22 cellular contexts compared by ENCODE assay signal in genomic region chr12:74393265-74393664, GRCh38.
DNase-seq lines count a peak whose midpoint lies in the region; ATAC-seq, FAIRE-seq and TF ChIP-seq lines count a peak whose summit lies in the region.
"Had no signal": no experiment of that assay in that cellular context is flagged by ENCODE, and none has a peak within 500 bp of the region (broad histone marks: within the 10 kb centered on the region; RNA-seq: fewer than 3 reads in every experiment).

No MANE protein-coding gene starts in this region.

- H3K27ac ChIP-seq in A549 (peak overlapping the region; percentile 13 to 41; a peak in 2 of 6 replicates), HEK293 (ENCODE audit: extremely low read depth, low read depth, low read length) (no peak overlapping the region), RWPE2 (ENCODE audit: poor library complexity, severe bottlenecking) (no peak overlapping the region), epithelial cell of prostate (no peak overlapping the region), lower lobe of right lung (no peak overlapping the region)

- H3K4me1 ChIP-seq in A549, result peaks cover 18% of the 10 kb centered on the region
- H3K4me1 ChIP-seq in HEK293 (ENCODE audit: control insufficient read depth, insufficient read depth, low read length), result no peaks in the 10 kb centered on the region
- H3K4me1 ChIP-seq in RWPE2 (ENCODE audit: insufficient read depth, poor library complexity, severe bottlenecking), result no peaks in the 10 kb centered on the region
- no peaks in the 10 kb centered on the region for H3K4me1 ChIP-seq in lower lobe of right lung

- H3K36me3 ChIP-seq in HEK293 (ENCODE audit: control insufficient read depth in 2 of 2, insufficient read depth in 1 of 2, low read length in 2 of 2) (no peaks in the 10 kb centered on the region), RWPE2 (ENCODE audit: low read depth) (no peaks in the 10 kb centered on the region), lower lobe of right lung (no peaks in the 10 kb centered on the region)

- CTCF ChIA-PET in A549 (lab: Yijun Ruan, JAX) (no interaction called here), HEK293 (lab: Yijun Ruan, JAX) (no interaction called here)
- CTCF ChIA-PET in activated CD8-positive, alpha-beta T cell treated with anti-CD3 and anti-CD28 coated beads, Interleukin-2, amount 10 ng/mL, durations not matched to agents 7 days and 5 days (lab: Charles Lee), result no interaction called here

- no peaks in the 10 kb centered on the region for H3K27me3 Mint-ChIP-seq in activated CD8-positive, alpha-beta T cell treated with anti-CD3 and anti-CD28 coated beads, Interleukin-2, amount 10 ng/mL, durations not matched to agents 7 days and 5 days (ENCODE audit: low read depth)

- ATAC-seq in A549, result peak; percentile 50 to 59; a peak in 4 of 6 replicates
- peak; percentile 73 for ATAC-seq in RWPE2 (ENCODE audit: low read depth)
- no peak for ATAC-seq in lower lobe of right lung
- ATAC-seq in activated CD8-positive, alpha-beta T cell treated with anti-CD3 and anti-CD28 coated beads, Interleukin-2, amount 10 ng/mL, durations not matched to agents 7 days and 5 days, result no peak

- H3K27me3 ChIP-seq in RWPE2 (ENCODE audit: insufficient read depth, poor library complexity, severe bottlenecking) (no peaks in the 10 kb centered on the region), lower lobe of right lung (ENCODE audit: low read depth) (no peaks in the 10 kb centered on the region)

- H3K27ac Mint-ChIP-seq in activated CD8-positive, alpha-beta T cell treated with anti-CD3 and anti-CD28 coated beads, Interleukin-2, amount 10 ng/mL, durations not matched to agents 7 days and 5 days, result no peak overlapping the region
- H3K27ac Mint-ChIP-seq: CD8-positive, alpha-beta memory T cell had no signal

- WGBS in A549 (ENCODE audit: missing lambda C conversion rate), result 8% methylated on average over 4 of the region's 4 CpGs

- intact Hi-C loops in lower lobe of right lung (cut with DNase I), result no loop called here

- H3K36me3 Mint-ChIP-seq in activated CD8-positive, alpha-beta T cell treated with anti-CD3 and anti-CD28 coated beads, Interleukin-2, amount 10 ng/mL, durations not matched to agents 7 days and 5 days (ENCODE audit: low read depth), result no peaks in the 10 kb centered on the region
- H3K36me3 Mint-ChIP-seq: CD8-positive, alpha-beta memory T cell had no signal

- no peak for TF ChIP-seq POLR2A in A549 (IDR thresholded peaks at IDR 0.05; ENCODE audit: low read length)

- H3K4me3 Mint-ChIP-seq in activated CD8-positive, alpha-beta T cell treated with anti-CD3 and anti-CD28 coated beads, Interleukin-2, amount 10 ng/mL, durations not matched to agents 7 days and 5 days, result no peak overlapping the region
- H3K4me3 Mint-ChIP-seq: CD8-positive, alpha-beta memory T cell had no signal

- H3K9me3 Mint-ChIP-seq in activated CD8-positive, alpha-beta T cell treated with anti-CD3 and anti-CD28 coated beads, Interleukin-2, amount 10 ng/mL, durations not matched to agents 7 days and 5 days (ENCODE audit: insufficient read depth), result no peaks in the 10 kb centered on the region

- POLR2A ChIA-PET in A549 (lab: Yijun Ruan, JAX) (no interaction called here), HEK293 (lab: Yijun Ruan, JAX) (no interaction called here)
- POLR2A ChIA-PET in activated CD8-positive, alpha-beta T cell treated with anti-CD3 and anti-CD28 coated beads, Interleukin-2, amount 10 ng/mL, durations not matched to agents 7 days and 5 days (lab: Charles Lee), result no interaction called here

- H3K4me2 ChIP-seq in A549, result peak overlapping the region; percentile 35
- H3K4me2 ChIP-seq: SK-N-SH had no signal

- no peak for TF ChIP-seq EP300 in A549 (IDR thresholded peaks at IDR 0.05)

- H3K4me1 Mint-ChIP-seq in activated CD8-positive, alpha-beta T cell treated with anti-CD3 and anti-CD28 coated beads, Interleukin-2, amount 10 ng/mL, durations not matched to agents 7 days and 5 days (ENCODE audit: low read depth), result no peaks in the 10 kb centered on the region
- H3K4me1 Mint-ChIP-seq: CD8-positive, alpha-beta memory T cell had no signal

- no peak for TF ChIP-seq CTCF in A549 (IDR thresholded peaks at IDR 0.05)
- no peak for TF ChIP-seq CTCF in HEK293 (tag by site-specific recombination; IDR thresholded peaks at IDR 0.05)
- no peak for TF ChIP-seq CTCF in RWPE2 (IDR thresholded peaks at IDR 0.05; ENCODE audit: poor library complexity, severe bottlenecking)
- no peak for TF ChIP-seq CTCF in lower lobe of right lung (IDR thresholded peaks at IDR 0.05)

- DNase-seq in A549 (ENCODE audit: low read depth in 1 of 2, low spot score in 1 of 2), result peak in 1 of 2 experiments; percentile 27
- no peak for DNase-seq in RWPE2 (ENCODE audit: low spot score)
- DNase-seq in epithelial cell of prostate (ENCODE audit: low read depth, low spot score), result peak; percentile 45
- no peak for DNase-seq in lower lobe of right lung
- DNase-seq in activated CD8-positive, alpha-beta T cell treated with anti-CD3 and anti-CD28 coated beads, Interleukin-2, amount 10 ng/mL, durations not matched to agents 7 days and 5 days, result no peak
- no peak for DNase-seq in GOT3 (lab: John Stamatoyannopoulos, UW)
- DNase-seq: 8988T; AML-193; C1 segment of cervical spinal cord; CD8-positive, alpha-beta memory T cell; EL; H7; NCI-H1092; NCI-H1436; NCI-H187 treated with DMSO at 0.1 percent for 48 hours; NCI-H2107; NCI-H446 treated with DMSO at 0.1 percent for 48 hours; NCI-H526 treated with DMSO at 0.1 percent for 48 hours; OCI-M1; SHP77 treated with DMSO at 0.1 percent for 48 hours; SK-N-SH had no signal

- no peak for TF ChIP-seq RAD21 in A549 (conservative IDR thresholded peaks at IDR 0.05 in 1 of 2, IDR thresholded peaks at IDR 0.05 in 1 of 2)

- FAIRE-seq in A549 (lab: Jason Lieb, UNC), result peak; percentile 92

- H3K4me3 ChIP-seq in A549 (no peak overlapping the region), HEK293 (ENCODE audit: low read depth, low read length) (no peak overlapping the region), RWPE2 (ENCODE audit: severe bottlenecking) (no peak overlapping the region), lower lobe of right lung (no peak overlapping the region)

- 0 out of 3 replicates have a peak, but pooled peaks cover 3% of the 10 kb centered on the region for H3K9me3 ChIP-seq in A549
- H3K9me3 ChIP-seq in HEK293 (ENCODE audit: control insufficient read depth, insufficient read depth, low read depth, low read length), result no peaks in the 10 kb centered on the region
- H3K9me3 ChIP-seq in RWPE2 (ENCODE audit: severe bottlenecking), result no peaks in the 10 kb centered on the region
- H3K9me3 ChIP-seq in lower lobe of right lung, result peaks cover 3% of the 10 kb centered on the region
- H3K9me3 ChIP-seq: SK-N-SH had no signal

TF ChIP-seq in A549, 52 proteins besides CTCF, POLR2A, EP300 and RAD21:
- TF ChIP-seq JUNB (IDR thresholded peaks at IDR 0.05), result peak; percentile 83
- TF ChIP-seq FOSL2 (IDR thresholded peaks at IDR 0.05), result peak; percentile 78
- peak; percentile 71 for TF ChIP-seq FOSL2 (CRISPR knock-in tag; IDR thresholded peaks at IDR 0.05)
- no peak for TF ChIP-seq KDM1A (IDR thresholded peaks at IDR 0.05; ENCODE audit: low read depth)
- TF ChIP-seq MAFK (IDR thresholded peaks at IDR 0.05; ENCODE audit: partially characterized antibody), result no peak
- TF ChIP-seq, protein P1, sequence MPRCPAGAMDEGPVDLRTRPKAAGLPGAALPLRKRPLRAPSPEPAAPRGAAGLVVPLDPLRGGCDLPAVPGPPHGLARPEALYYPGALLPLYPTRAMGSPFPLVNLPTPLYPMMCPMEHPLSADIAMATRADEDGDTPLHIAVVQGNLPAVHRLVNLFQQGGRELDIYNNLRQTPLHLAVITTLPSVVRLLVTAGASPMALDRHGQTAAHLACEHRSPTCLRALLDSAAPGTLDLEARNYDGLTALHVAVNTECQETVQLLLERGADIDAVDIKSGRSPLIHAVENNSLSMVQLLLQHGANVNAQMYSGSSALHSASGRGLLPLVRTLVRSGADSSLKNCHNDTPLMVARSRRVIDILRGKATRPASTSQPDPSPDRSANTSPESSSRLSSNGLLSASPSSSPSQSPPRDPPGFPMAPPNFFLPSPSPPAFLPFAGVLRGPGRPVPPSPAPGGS (IDR thresholded peaks at IDR 0.05), result no peak

TF ChIP-seq in HEK293, 187 proteins besides CTCF, POLR2A, EP300 and RAD21:
- TF ChIP-seq HIC1 (tag by site-specific recombination; IDR thresholded peaks at IDR 0.05) (0 out of 2 replicates have a peak, but pooled peaks have one; percentile 20), ZNF157 (tag by site-specific recombination; IDR thresholded peaks at IDR 0.05) (no peak)

Comparison
In these comparisons a context has a peak if more than half of its experiments do, and no peak if none do; other contexts are left out.
1. ATAC-seq: peak in A549 (2 of 2) and RWPE2 (single experiment); none in lower lobe of right lung (0 of 2) and activated CD8-positive, alpha-beta T cell treated with anti-CD3 and anti-CD28 coated beads, Interleukin-2, amount 10 ng/mL, durations not matched to agents 7 days and 5 days (single experiment).
2. H3K27ac ChIP-seq: peak in A549 (2 of 2); none in HEK293 (single experiment), RWPE2 (single experiment), epithelial cell of prostate (single experiment) and lower lobe of right lung (single experiment).